Comparison of ENCODE assay signal across 18 cellular contexts in the genomic region with DNA sequence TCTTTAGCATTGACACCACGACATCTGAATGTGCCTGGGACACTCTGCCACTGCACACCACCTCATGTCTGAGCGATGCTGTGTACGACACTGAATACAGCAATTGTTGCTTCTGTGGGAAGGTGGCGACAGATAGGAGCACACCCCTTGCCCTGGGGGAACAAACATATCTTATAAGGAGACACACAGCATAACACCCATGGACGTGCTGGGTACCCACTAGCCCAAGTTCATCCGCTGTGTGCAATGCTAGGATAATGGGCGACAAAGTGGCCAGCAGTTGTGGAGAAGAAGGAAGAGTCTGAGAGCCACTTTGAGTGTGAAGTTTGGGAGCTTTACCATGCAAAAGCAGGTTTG.
A peak's percentile ranks its signal among the peaks of the same experiment; 100 is the strongest.
DNase-seq lines count a peak whose midpoint lies in the region; ATAC-seq and TF ChIP-seq lines count a peak whose summit lies in the region.
"Had no signal": no experiment of that assay in that cellular context is flagged by ENCODE, and none has a peak within 500 bp of the region (broad histone marks: within the 10 kb centered on the region; RNA-seq: fewer than 3 reads in every experiment).

No MANE protein-coding gene starts in this region.

- peak; percentile 14 for DNase-seq in DMS53 treated with DMSO at 0.1 percent for 48 hours (lab: John Stamatoyannopoulos, UW; ENCODE audit: unreplicated experiment)
- DNase-seq in DMS53 (lab: John Stamatoyannopoulos, UW): no peak
- peak in 3 of 61 donors; percentile 21 to 59 (median 53) for DNase-seq in caudate nucleus (lab: John Stamatoyannopoulos, UW)
- no peak for DNase-seq in neural progenitor cell (ENCODE audit: low spot score)
- no peak for DNase-seq in NK-92 treated with Interleukin-12 subunit alpha and Interleukin-12 subunit beta, amount 100 ng/mL, for 24 hours (lab: John Stamatoyannopoulos, UW)
- DNase-seq in COLO668 (lab: John Stamatoyannopoulos, UW; ENCODE audit: unreplicated experiment): no peak
- DNase-seq: NCI-H2227 treated with DMSO at 0.1 percent for 48 hours, psoas muscle had no signal

- peak overlapping the region; percentile 73 for H3K27ac Mint-ChIP-seq in neural progenitor cell
- H3K27ac Mint-ChIP-seq: activated naive CD8-positive, alpha-beta T cell; activated T-helper 1 cell treated with anti-CD3 and anti-CD28 coated beads, Interleukin-12 subunit alpha, Interleukin-12 subunit beta, Interleukin-2, Interleukin-4 antibody, amounts not matched to agents 30 ng/mL and 10 ng/mL and 1 ng/mL, durations not matched to agents 14 hours and 24 hours and 36 hours; B cell; GM23338; stimulated activated naive CD8-positive, alpha-beta T cell treated with anti-CD3 and anti-CD28 coated beads, Interleukin-15, Interleukin-2, amounts not matched to agents 100 ng/mL and 50 ng/mL, for 24 hours had no signal

- no peaks in the 10 kb centered on the region for H3K27me3 ChIP-seq in KMS-11 (ENCODE audit: insufficient read depth, low read depth)
- no peaks in the 10 kb centered on the region for H3K27me3 ChIP-seq in neural progenitor cell
- H3K27me3 ChIP-seq: left lung, upper lobe of left lung had no signal

- peaks cover 20% of the 10 kb centered on the region for H3K27me3 Mint-ChIP-seq in neural progenitor cell (ENCODE audit: insufficient read depth, low read depth)

- H2AFZ ChIP-seq in KMS-11 (ENCODE audit: low read depth): peak overlapping the region; percentile 14; the same call in 1 of the 2 replicates
- no peak overlapping the region for H2AFZ ChIP-seq in neural progenitor cell (replicated peaks)

- no peaks in the 10 kb centered on the region for H3K9me3 ChIP-seq in neural progenitor cell (ENCODE audit: low read depth)
- H3K9me3 ChIP-seq: left lung, psoas muscle, upper lobe of left lung had no signal

- H4K20me1 ChIP-seq in KMS-11 (ENCODE audit: insufficient read depth) (no peaks in the 10 kb centered on the region), neural progenitor cell (ENCODE audit: low read depth) (no peaks in the 10 kb centered on the region)

- H3K36me3 Mint-ChIP-seq in neural progenitor cell: no peaks in the 10 kb centered on the region
- H3K36me3 Mint-ChIP-seq: activated naive CD8-positive, alpha-beta T cell had no signal

- H3K36me3 ChIP-seq in KMS-11 (ENCODE audit: insufficient read depth): no peaks in the 10 kb centered on the region
- no peaks in the 10 kb centered on the region for H3K36me3 ChIP-seq in neural progenitor cell

- H3K4me2 ChIP-seq in KMS-11 (no peak overlapping the region), neural progenitor cell (no peak overlapping the region)
- H3K4me2 ChIP-seq: GM23338 had no signal

- H3K4me3 Mint-ChIP-seq in neural progenitor cell: peak overlapping the region; percentile 51
- H3K4me3 Mint-ChIP-seq: activated naive CD8-positive, alpha-beta T cell; activated T-helper 1 cell treated with anti-CD3 and anti-CD28 coated beads, Interleukin-12 subunit alpha, Interleukin-12 subunit beta, Interleukin-2, Interleukin-4 antibody, amounts not matched to agents 30 ng/mL and 10 ng/mL and 1 ng/mL, durations not matched to agents 14 hours and 24 hours and 36 hours; B cell; GM23338; nephron; stimulated activated naive CD8-positive, alpha-beta T cell treated with anti-CD3 and anti-CD28 coated beads, Interleukin-15, Interleukin-2, amounts not matched to agents 100 ng/mL and 50 ng/mL, for 24 hours had no signal

- H3K4me1 Mint-ChIP-seq in neural progenitor cell: peaks cover 31% of the 10 kb centered on the region
- H3K4me1 Mint-ChIP-seq: B cell had no signal

- peaks cover 6% of the 10 kb centered on the region for H3F3A ChIP-seq in neural progenitor cell (ENCODE audit: low read depth)

- peaks cover 3% of the 10 kb centered on the region for H3K4me1 ChIP-seq in KMS-11 (ENCODE audit: low read depth, poor library complexity, severe bottlenecking)
- H3K4me1 ChIP-seq in neural progenitor cell: no peaks in the 10 kb centered on the region
- H3K4me1 ChIP-seq: psoas muscle had no signal

- ATAC-seq in GM21360 (IDR thresholded peaks at IDR 0.05; ENCODE audit: unreplicated experiment): no peak

- H3K4me3 ChIP-seq in KMS-11 (IDR thresholded peaks at IDR 0.05; ENCODE audit: insufficient read depth, low read depth, low read length) (no peak overlapping the region), neural progenitor cell (no peak overlapping the region)
- H3K4me3 ChIP-seq: GM23338, left lung, psoas muscle, upper lobe of left lung had no signal

- TF ChIP-seq CTCF in KMS-11 (conservative IDR thresholded peaks at IDR 0.05; ENCODE audit: low read depth, low read length) (peak; percentile 34), neural progenitor cell (IDR thresholded peaks at IDR 0.05) (no peak)

- H3K27ac ChIP-seq in KMS-11: no peak overlapping the region
- peak overlapping the region; percentile 83 for H3K27ac ChIP-seq in caudate nucleus (ENCODE audit: low read depth, low read length)
- H3K27ac ChIP-seq in neural progenitor cell: no peak overlapping the region
- H3K27ac ChIP-seq: left lung, psoas muscle had no signal

- H3K9me3 Mint-ChIP-seq in neural progenitor cell: no peaks in the 10 kb centered on the region
- H3K9me3 Mint-ChIP-seq: activated T-helper 1 cell treated with anti-CD3 and anti-CD28 coated beads, Interleukin-12 subunit alpha, Interleukin-12 subunit beta, Interleukin-2, Interleukin-4 antibody, amounts not matched to agents 30 ng/mL and 10 ng/mL and 1 ng/mL, durations not matched to agents 14 hours and 24 hours and 36 hours; GM23338; nephron; stimulated activated naive CD8-positive, alpha-beta T cell treated with anti-CD3 and anti-CD28 coated beads, Interleukin-15, Interleukin-2, amounts not matched to agents 100 ng/mL and 50 ng/mL, for 24 hours had no signal

- H3K79me2 ChIP-seq in KMS-11 (ENCODE audit: insufficient read depth, low read depth) (no peaks in the 10 kb centered on the region), neural progenitor cell (ENCODE audit: low read depth) (no peaks in the 10 kb centered on the region)

- no peak overlapping the region for H3K9ac ChIP-seq in KMS-11
- no peak overlapping the region for H3K9ac ChIP-seq in neural progenitor cell
